ENCODE assay signal across 1 cellular context in the genomic region with DNA sequence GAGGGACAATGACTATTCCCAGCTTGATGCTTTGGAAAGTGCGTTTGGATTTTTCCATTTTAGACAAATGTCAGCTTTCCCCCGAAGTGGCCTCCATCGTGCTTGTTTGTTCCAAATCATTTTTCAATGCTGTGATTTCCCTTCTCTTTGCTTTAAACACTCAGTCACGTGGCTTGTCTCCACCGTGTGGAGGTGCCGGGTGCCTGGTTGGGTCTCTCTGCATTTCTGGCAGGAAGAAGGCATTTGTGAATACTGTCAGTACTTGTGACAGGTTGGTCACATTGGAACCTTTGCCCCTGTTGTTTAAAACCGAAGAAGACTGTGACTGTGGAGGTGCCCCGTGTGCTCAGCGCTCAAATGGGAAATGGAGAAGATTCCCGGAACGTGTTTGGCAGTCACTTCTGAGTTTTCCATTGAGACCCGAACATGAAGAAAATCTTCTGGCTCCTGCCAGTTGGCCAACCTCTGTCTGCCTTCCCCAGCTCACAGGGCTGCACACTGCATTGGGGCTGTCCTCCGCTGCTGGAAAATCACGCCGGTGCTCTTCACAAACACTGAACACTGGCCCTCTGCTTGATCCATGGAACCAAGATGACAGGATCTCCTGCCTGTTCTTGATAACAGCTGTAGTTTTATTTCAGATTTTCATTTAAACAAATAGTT.
TF ChIP-seq lines count a peak whose summit lies in the region.

No MANE protein-coding gene starts in this region.

TF ChIP-seq in SK-N-SH, 30 proteins besides CTCF, POLR2A, EP300 and RAD21 (continued from another document):
- TF ChIP-seq, protein P1, sequence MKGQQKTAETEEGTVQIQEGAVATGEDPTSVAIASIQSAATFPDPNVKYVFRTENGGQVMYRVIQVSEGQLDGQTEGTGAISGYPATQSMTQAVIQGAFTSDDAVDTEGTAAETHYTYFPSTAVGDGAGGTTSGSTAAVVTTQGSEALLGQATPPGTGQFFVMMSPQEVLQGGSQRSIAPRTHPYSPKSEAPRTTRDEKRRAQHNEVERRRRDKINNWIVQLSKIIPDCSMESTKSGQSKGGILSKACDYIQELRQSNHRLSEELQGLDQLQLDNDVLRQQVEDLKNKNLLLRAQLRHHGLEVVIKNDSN (IDR thresholded peaks at IDR 0.05; ENCODE audit: borderline replicate concordance, low read depth): no peak
- TF ChIP-seq NRF1 (IDR thresholded peaks at IDR 0.05; ENCODE audit: low read depth, low read length): no peak
- TF ChIP-seq RXRA (IDR thresholded peaks at IDR 0.05; ENCODE audit: borderline replicate concordance, low read depth): no peak
- no peak for TF ChIP-seq EZH2phosphoT487 (IDR thresholded peaks at IDR 0.05; ENCODE audit: borderline replicate concordance, low read depth)
- TF ChIP-seq RCOR1 (IDR thresholded peaks at IDR 0.05; ENCODE audit: low read length): no peak
- TF ChIP-seq, protein P2, sequence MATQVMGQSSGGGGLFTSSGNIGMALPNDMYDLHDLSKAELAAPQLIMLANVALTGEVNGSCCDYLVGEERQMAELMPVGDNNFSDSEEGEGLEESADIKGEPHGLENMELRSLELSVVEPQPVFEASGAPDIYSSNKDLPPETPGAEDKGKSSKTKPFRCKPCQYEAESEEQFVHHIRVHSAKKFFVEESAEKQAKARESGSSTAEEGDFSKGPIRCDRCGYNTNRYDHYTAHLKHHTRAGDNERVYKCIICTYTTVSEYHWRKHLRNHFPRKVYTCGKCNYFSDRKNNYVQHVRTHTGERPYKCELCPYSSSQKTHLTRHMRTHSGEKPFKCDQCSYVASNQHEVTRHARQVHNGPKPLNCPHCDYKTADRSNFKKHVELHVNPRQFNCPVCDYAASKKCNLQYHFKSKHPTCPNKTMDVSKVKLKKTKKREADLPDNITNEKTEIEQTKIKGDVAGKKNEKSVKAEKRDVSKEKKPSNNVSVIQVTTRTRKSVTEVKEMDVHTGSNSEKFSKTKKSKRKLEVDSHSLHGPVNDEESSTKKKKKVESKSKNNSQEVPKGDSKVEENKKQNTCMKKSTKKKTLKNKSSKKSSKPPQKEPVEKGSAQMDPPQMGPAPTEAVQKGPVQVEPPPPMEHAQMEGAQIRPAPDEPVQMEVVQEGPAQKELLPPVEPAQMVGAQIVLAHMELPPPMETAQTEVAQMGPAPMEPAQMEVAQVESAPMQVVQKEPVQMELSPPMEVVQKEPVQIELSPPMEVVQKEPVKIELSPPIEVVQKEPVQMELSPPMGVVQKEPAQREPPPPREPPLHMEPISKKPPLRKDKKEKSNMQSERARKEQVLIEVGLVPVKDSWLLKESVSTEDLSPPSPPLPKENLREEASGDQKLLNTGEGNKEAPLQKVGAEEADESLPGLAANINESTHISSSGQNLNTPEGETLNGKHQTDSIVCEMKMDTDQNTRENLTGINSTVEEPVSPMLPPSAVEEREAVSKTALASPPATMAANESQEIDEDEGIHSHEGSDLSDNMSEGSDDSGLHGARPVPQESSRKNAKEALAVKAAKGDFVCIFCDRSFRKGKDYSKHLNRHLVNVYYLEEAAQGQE (IDR thresholded peaks at IDR 0.05; ENCODE audit: low read depth, low read length): no peak
- TF ChIP-seq FOXJ3 (CRISPR knock-in tag; IDR thresholded peaks at IDR 0.05): no peak
- TF ChIP-seq TAF1 (IDR thresholded peaks at IDR 0.05; ENCODE audit: borderline replicate concordance, low read depth, low read length): no peak
- no peak for TF ChIP-seq ELF1 (IDR thresholded peaks at IDR 0.05)
- no peak for TF ChIP-seq MXI1 (IDR thresholded peaks at IDR 0.05; ENCODE audit: low read depth, low read length)
- TF ChIP-seq, protein P3, sequence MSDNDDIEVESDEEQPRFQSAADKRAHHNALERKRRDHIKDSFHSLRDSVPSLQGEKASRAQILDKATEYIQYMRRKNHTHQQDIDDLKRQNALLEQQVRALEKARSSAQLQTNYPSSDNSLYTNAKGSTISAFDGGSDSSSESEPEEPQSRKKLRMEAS (IDR thresholded peaks at IDR 0.05; ENCODE audit: low read depth): no peak
- TF ChIP-seq FOXM1 (IDR thresholded peaks at IDR 0.05; ENCODE audit: low read depth): no peak
- no peak for TF ChIP-seq GABPA (IDR thresholded peaks at IDR 0.05; ENCODE audit: low read depth)
- no peak for TF ChIP-seq NFIC (IDR thresholded peaks at IDR 0.05; ENCODE audit: borderline replicate concordance)
